8 cellular contexts compared by ENCODE assay signal in genomic region chr2:19990416-19990728, GRCh38. TPM values are rescaled to one million over a fixed set of nuclear protein-coding genes. Genes with fewer than 3 reads are reported as not detected.
DNase-seq lines count a peak whose midpoint lies in the region; ATAC-seq and TF ChIP-seq lines count a peak whose summit lies in the region.

No MANE protein-coding gene starts in this region.

- H3K4me1 ChIP-seq in ES-I3 (ENCODE audit: insufficient read depth, low read length) (peaks cover 7% of the 10 kb centered on the region; the same call in 1 of the 2 replicates), prostate gland (replicated peaks) (no peaks in the 10 kb centered on the region)

- 12% methylated on average over 10 of the region's 10 CpGs for WGBS in prostate gland

- H3K9me3 ChIP-seq in ES-I3 (ENCODE audit: control insufficient read depth, insufficient read depth, low read length): no peaks in the 10 kb centered on the region
- no peaks in the 10 kb centered on the region for H3K9me3 ChIP-seq in prostate gland

- H3K27ac ChIP-seq in prostate gland: peak overlapping the region; percentile 47 to 69

- H3K9ac ChIP-seq in ES-I3 (ENCODE audit: low read depth, low read length): peak overlapping the region; percentile 64

- intact Hi-C loops in prostate gland (cut with DNase I): no loop called here

- peak overlapping the region; percentile 86 to 92 (median 90) for H3K4me3 Mint-ChIP-seq in T-cell

- H3K9me3 Mint-ChIP-seq in T-cell: no peaks in the 10 kb centered on the region

- no peak for TF ChIP-seq POLR2A in prostate gland (IDR thresholded peaks at IDR 0.05)

- no peaks in the 10 kb centered on the region for H3K27me3 ChIP-seq in prostate gland (replicated peaks; ENCODE audit: insufficient read depth)

- peaks cover 20 to 31% (median 22%) of the 10 kb centered on the region in 3 donors for H3K4me1 Mint-ChIP-seq in T-cell

- DNase-seq in T-cell (no peak), fibroblast of pulmonary artery (ENCODE audit: low read depth) (no peak), prostate gland (ENCODE audit: low spot score) (no peak), SKM-1 treated with dmso at 0.1 percent for 144 hours (lab: John Stamatoyannopoulos, UW; ENCODE audit: unreplicated experiment) (no peak), RKO (ENCODE audit: low spot score) (no peak), cortex of kidney (lab: John Stamatoyannopoulos, UW) (no peak)
- DNase-seq in activated CD4-positive, CD25-positive, alpha-beta regulatory T cell treated with anti-CD3 and anti-CD28 coated beads, Interleukin-2, amount 50 U/mL, for 72 hours: no peak

- H3K36me3 Mint-ChIP-seq in T-cell: peaks cover 3% of the 10 kb centered on the region

- POLR2A ChIA-PET in T-cell (lab: Charles Lee): no interaction called here

- ATAC-seq in T-cell (replicated peaks in 1 of 4): no peak

- H3K27me3 Mint-ChIP-seq in T-cell: peaks cover 11 to 15% of the 10 kb centered on the region in 2 donors

- peak overlapping the region in 1 of 2 donors; percentile 83 for H3K27ac Mint-ChIP-seq in T-cell

- no peaks in the 10 kb centered on the region for H3K36me3 ChIP-seq in ES-I3 (ENCODE audit: insufficient read depth, low read length)
- no peaks in the 10 kb centered on the region for H3K36me3 ChIP-seq in prostate gland

- peak overlapping the region; percentile 97 for H3K4me3 ChIP-seq in fibroblast of pulmonary artery (replicated peaks; ENCODE audit: low read depth, low read length)
- H3K4me3 ChIP-seq in prostate gland: peak overlapping the region; percentile 65 to 74

- TF ChIP-seq CTCF in fibroblast of pulmonary artery (IDR thresholded peaks at IDR 0.05; ENCODE audit: low read length, missing control alignments): no peak
- no peak for TF ChIP-seq CTCF in prostate gland (IDR thresholded peaks at IDR 0.05)

- CTCF ChIA-PET in T-cell (lab: Charles Lee): interaction anchor here (0.7 to 1.2 kb wide), 2 partner anchors 25 to 660 kb away, joined by 3 to 7 read pairs; no protein-coding TSS in a partner anchor

RNA-seq across cellular contexts. Expression of gene WDR35, which starts 0.5 kb away (rescaled TPM):
- total RNA-seq in T-cell (1 to 10 TPM; 3.7 to 5.7 (median 4.9) TPM), prostate gland (10 to 100 TPM in 1 of 2 donors, 1 to 10 TPM in 1; 9.2 to 10.1 TPM)

RNA-seq across cellular contexts. Expression of gene MATN3, which starts 22.1 kb away (rescaled TPM):
- total RNA-seq in T-cell (under 1 TPM in 2 of 5 donors, not detected in 3; 0.23 to 0.28 TPM), prostate gland (1 to 10 TPM; 1.2 to 2.9 TPM)
